In genomic region chr9:121439016-121439415, GRCh38 we compare ENCODE assay signal across 30 cellular contexts.
"Had no signal": no experiment of that assay in that cellular context is flagged by ENCODE, and none has a peak within 500 bp of the region (broad histone marks: within the 10 kb centered on the region; RNA-seq: fewer than 3 reads in every experiment).

No MANE protein-coding gene starts in this region.

- FAIRE-seq: pancreas, small intestine, urothelium cell line had no signal

- H3K36me3 ChIP-seq: heart left ventricle, lower lobe of right lung, pancreas, tibial nerve, upper lobe of left lung had no signal

- H3K4me3 Mint-ChIP-seq: naive thymus-derived CD4-positive, alpha-beta T cell; nephron; neural crest cell; stimulated activated memory B cell treated with anti-CD40 and anti-IgM and Interleukin-4, amounts not matched to agents 10 μg/mL and 1 μg/mL and 100 μg/mL, for 72 hours; stimulated activated naive CD8-positive, alpha-beta T cell treated with anti-CD3 and anti-CD28 coated beads, Interleukin-15, amount 100 ng/mL, for 72 hours had no signal

- H3K4me3 ChIP-seq: heart left ventricle, lower lobe of right lung, mucosa of descending colon, pancreas, psoas muscle, tibial nerve, upper lobe of left lung had no signal

- H3K27ac ChIP-seq: heart left ventricle, lower lobe of right lung, pancreas, psoas muscle, tibial nerve had no signal

- H3K4me1 Mint-ChIP-seq: naive thymus-derived CD4-positive, alpha-beta T cell; neural crest cell; stimulated activated memory B cell treated with anti-CD40 and anti-IgM and Interleukin-4, amounts not matched to agents 10 μg/mL and 1 μg/mL and 100 μg/mL, for 72 hours; stimulated activated naive CD8-positive, alpha-beta T cell treated with anti-CD3 and anti-CD28 coated beads, Interleukin-15, amount 100 ng/mL, for 72 hours had no signal

- H3K27me3 ChIP-seq: heart left ventricle, pancreas, tibial nerve, upper lobe of left lung had no signal

- H3K27ac Mint-ChIP-seq: naive thymus-derived CD4-positive, alpha-beta T cell; nephron; stimulated activated memory B cell treated with anti-CD40 and anti-IgM and Interleukin-4, amounts not matched to agents 10 μg/mL and 1 μg/mL and 100 μg/mL, for 72 hours had no signal

- H3K9me3 ChIP-seq: heart left ventricle, lower lobe of right lung, mucosa of descending colon, pancreas, psoas muscle, tibial nerve, upper lobe of left lung had no signal

- H3K4me1 ChIP-seq: lower lobe of right lung, pancreas, psoas muscle, tibial nerve, upper lobe of left lung had no signal

- H3K36me3 Mint-ChIP-seq: naive thymus-derived CD4-positive, alpha-beta T cell; stimulated activated memory B cell treated with anti-CD40 and anti-IgM and Interleukin-4, amounts not matched to agents 10 μg/mL and 1 μg/mL and 100 μg/mL, for 72 hours had no signal

- ATAC-seq: left lobe of liver; mucosa of descending colon; naive thymus-derived CD4-positive, alpha-beta T cell; pancreas; psoas muscle; sciatic nerve; stimulated activated memory B cell treated with anti-CD40 and anti-IgM and Interleukin-4, amounts not matched to agents 10 μg/mL and 1 μg/mL and 100 μg/mL, for 72 hours; stimulated activated naive CD8-positive, alpha-beta T cell treated with anti-CD3 and anti-CD28 coated beads, Interleukin-15, amount 100 ng/mL, for 72 hours had no signal

- H3K9me3 Mint-ChIP-seq: nephron; stimulated activated memory B cell treated with anti-CD40 and anti-IgM and Interleukin-4, amounts not matched to agents 10 μg/mL and 1 μg/mL and 100 μg/mL, for 72 hours; stimulated activated naive CD8-positive, alpha-beta T cell treated with anti-CD3 and anti-CD28 coated beads, Interleukin-15, amount 100 ng/mL, for 72 hours had no signal

- DNase-seq: glutamatergic neuron; heart left ventricle; islet precursor cell; left cardiac atrium; lower lobe of right lung; mammary epithelial cell; mesendoderm; midbrain; mucosa of descending colon; naive thymus-derived CD4-positive, alpha-beta T cell; nucleus accumbens; pancreas; posterior cingulate gyrus; psoas muscle; small intestine; stimulated activated CD4-positive, alpha-beta T cell treated with anti-CD3 and anti-CD28 coated beads, Interleukin-1b, Interleukin-23, amount 100 ng/mL, for 48 hours; stimulated activated CD4-positive, alpha-beta T cell treated with anti-CD3 and anti-CD28 coated beads, Interleukin-2, amount 100 ng/mL, for 48 hours; stimulated activated CD4-positive, alpha-beta T cell treated with anti-CD3 and anti-CD28 coated beads, Interleukin-4, amount 100 ng/mL, for 4 hours; stimulated activated CD8-positive, alpha-beta memory T cell treated with anti-CD3 and anti-CD28 coated beads, Interleukin-4, amount 100 ng/mL, for 48 hours; stimulated activated naive CD4-positive, alpha-beta T cell treated with Interleukin-2 at 50 U/mL for 16 hours; stimulated activated naive CD8-positive, alpha-beta T cell treated with anti-CD3 and anti-CD28 coated beads, Interleukin-15, amount 100 ng/mL, for 72 hours; substantia nigra; upper lobe of left lung had no signal
